ENCODE assay signal across 18 cellular contexts in the genomic region with DNA sequence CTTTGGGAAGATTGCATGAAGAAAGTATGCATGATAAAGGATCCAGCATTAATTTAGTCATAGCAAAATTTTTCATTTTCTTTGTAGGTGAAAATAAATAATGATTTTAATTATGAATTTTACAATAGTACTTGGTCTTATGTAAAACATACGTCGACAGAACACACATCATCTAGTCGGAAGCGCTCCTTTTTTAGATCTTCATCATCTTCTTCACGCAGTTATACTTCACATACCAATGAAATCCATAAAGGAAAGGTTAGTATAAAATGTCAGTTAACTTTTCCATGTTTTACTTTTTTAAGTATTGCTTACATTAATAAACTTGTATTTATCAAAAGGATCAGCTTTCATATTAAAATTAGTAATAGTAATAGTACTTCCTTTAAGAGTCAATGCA. TPM values are rescaled to one million over a fixed set of nuclear protein-coding genes. Genes with fewer than 3 reads are reported as not detected.
"Had no signal": no experiment of that assay in that cellular context is flagged by ENCODE, and none has a peak within 500 bp of the region (broad histone marks: within the 10 kb centered on the region; RNA-seq: fewer than 3 reads in every experiment).

No MANE protein-coding gene starts in this region.

- H3K4me3 Mint-ChIP-seq: activated CD4-positive, alpha-beta memory T cell treated with anti-CD3 and anti-CD28 coated beads for 36 hours; activated CD4-positive, alpha-beta T cell treated with anti-CD3 and anti-CD28 coated beads for 36 hours; activated naive CD8-positive, alpha-beta T cell; naive B cell; neural crest cell had no signal

- ATAC-seq: activated CD4-positive, alpha-beta T cell treated with anti-CD3 and anti-CD28 coated beads for 36 hours; left cardiac atrium; mucosa of descending colon; stimulated activated naive CD8-positive, alpha-beta T cell treated with anti-CD3 and anti-CD28 coated beads, Interleukin-15, Interleukin-2, amounts not matched to agents 100 U/mL and 50 U/mL, for 24 hours had no signal

- H3K4me1 Mint-ChIP-seq: activated CD4-positive, alpha-beta T cell treated with anti-CD3 and anti-CD28 coated beads for 36 hours; naive B cell; neural crest cell had no signal

- H3K9me3 Mint-ChIP-seq: activated CD4-positive, alpha-beta memory T cell treated with anti-CD3 and anti-CD28 coated beads for 36 hours; naive B cell; neural crest cell had no signal

- DNase-seq: activated CD4-positive, alpha-beta memory T cell treated with anti-CD3 and anti-CD28 coated beads for 36 hours; activated CD4-positive, alpha-beta T cell treated with anti-CD3 and anti-CD28 coated beads for 36 hours; cerebellar nuclear complex; cortex of kidney; erythroblast; foreskin melanocyte; glutamatergic neuron; hippocampal formation; left cardiac atrium; mesenchymal stem cell; mucosa of descending colon; naive B cell; stimulated activated CD4-positive, alpha-beta T cell treated with anti-CD3 and anti-CD28 coated beads, Interleukin-12 subunit alpha, Interleukin-12 subunit beta, amount 100 ng/mL, for 4 hours; stimulated activated CD4-positive, alpha-beta T cell treated with anti-CD3 and anti-CD28 coated beads, Interleukin-1b, Interleukin-23, amount 100 ng/mL, for 48 hours; stimulated activated naive CD8-positive, alpha-beta T cell treated with anti-CD3 and anti-CD28 coated beads, Interleukin-15, Interleukin-2, amounts not matched to agents 100 U/mL and 50 U/mL, for 24 hours had no signal

- H3K36me3 Mint-ChIP-seq: activated CD4-positive, alpha-beta memory T cell treated with anti-CD3 and anti-CD28 coated beads for 36 hours; activated naive CD8-positive, alpha-beta T cell; naive B cell had no signal

- H3K27ac Mint-ChIP-seq: activated CD4-positive, alpha-beta memory T cell treated with anti-CD3 and anti-CD28 coated beads for 36 hours; activated CD4-positive, alpha-beta T cell treated with anti-CD3 and anti-CD28 coated beads for 36 hours; activated naive CD8-positive, alpha-beta T cell; naive B cell had no signal

- H3K27me3 Mint-ChIP-seq: activated CD4-positive, alpha-beta T cell treated with anti-CD3 and anti-CD28 coated beads for 36 hours had no signal

RNA-seq across cellular contexts. Expression of gene C7, which starts 35.8 kb away (rescaled TPM):
- total RNA-seq: activated CD4-positive, alpha-beta memory T cell treated with anti-CD3 and anti-CD28 coated beads for 36 hours; activated CD4-positive, alpha-beta T cell treated with anti-CD3 and anti-CD28 coated beads for 36 hours; osteocyte had no signal
